ENCODE assay signal across 8 cellular contexts in genomic region chrX:151151668-151152267, GRCh38. TPM values are rescaled to one million over a fixed set of nuclear protein-coding genes. Genes with fewer than 3 reads are reported as not detected.
DNase-seq lines count a peak whose midpoint lies in the region; ATAC-seq, FAIRE-seq and TF ChIP-seq lines count a peak whose summit lies in the region.

No MANE protein-coding gene starts in this region.

- peak; percentile 78 for TF ChIP-seq CTCF in A549 (IDR thresholded peaks at IDR 0.05)

- H3K23ac ChIP-seq in trophoblast cell (ENCODE audit: low read length), result no peak overlapping the region

- TF ChIP-seq POLR2A in A549 (IDR thresholded peaks at IDR 0.05; ENCODE audit: low read length), result no peak

- ATAC-seq in A549 (peak; percentile 82 to 92; a peak in 5 of 6 replicates), HG02870 (IDR thresholded peaks at IDR 0.05; ENCODE audit: unreplicated experiment) (peak; percentile 83)

- no peak overlapping the region for H2BK120ac ChIP-seq in trophoblast cell (ENCODE audit: insufficient read depth, low read length, poor library complexity)

- no peaks in the 10 kb centered on the region for H3K79me2 ChIP-seq in trophoblast cell (ENCODE audit: control insufficient read depth, insufficient read depth, low read length, poor library complexity)

- no peak overlapping the region for H3K18ac ChIP-seq in trophoblast cell (ENCODE audit: low read length)

- H2AK5ac ChIP-seq in trophoblast cell (ENCODE audit: low read length), result no peak overlapping the region

- no peak overlapping the region for H4K12ac ChIP-seq in trophoblast cell (ENCODE audit: low read depth, low read length)

- TF ChIP-seq EP300 in A549 (IDR thresholded peaks at IDR 0.05), result no peak

- no peak overlapping the region for H4K8ac ChIP-seq in trophoblast cell (ENCODE audit: low read depth, low read length)

- no peaks in the 10 kb centered on the region for H3K79me1 ChIP-seq in trophoblast cell (ENCODE audit: low read length)

- no peaks in the 10 kb centered on the region for H3K9me3 ChIP-seq in A549
- H3K9me3 ChIP-seq in trophoblast cell (ENCODE audit: insufficient read depth, low read depth, low read length), result no peaks in the 10 kb centered on the region

- TF ChIP-seq RAD21 in A549 (conservative IDR thresholded peaks at IDR 0.05 in 1 of 2, IDR thresholded peaks at IDR 0.05 in 1 of 2), result peak; percentile 78 to 87

- 19% methylated on average over 8 of the region's 8 CpGs for whole genome bisulfite sequencing in A549 (ENCODE audit: missing lambda C conversion rate)
- WGBS in trophoblast cell (ENCODE audit: extremely low coverage, insufficient coverage, insufficient read length), result no CpG with 5 or more reads among the region's 8 CpGs

- no peak overlapping the region for H2BK5ac ChIP-seq in trophoblast cell (ENCODE audit: low read depth, low read length, poor library complexity)

- no peak overlapping the region for H2AFZ ChIP-seq in trophoblast cell (ENCODE audit: insufficient read depth, low read length, poor library complexity)

- no peak overlapping the region for H4K91ac ChIP-seq in trophoblast cell (ENCODE audit: low read depth, low read length)

- FAIRE-seq in A549 (lab: Jason Lieb, UNC), result peak; percentile 96

- H3K4me3 ChIP-seq in A549, result no peak overlapping the region
- no peak overlapping the region for H3K4me3 ChIP-seq in trophoblast cell (ENCODE audit: low read depth, low read length)

- POLR2A ChIA-PET in A549 (lab: Yijun Ruan, JAX), result no interaction called here

- no peak overlapping the region for H3K14ac ChIP-seq in trophoblast cell (ENCODE audit: low read length)

- DNase-seq in A549 (ENCODE audit: low read depth in 1 of 2, low spot score in 1 of 2) (peak; percentile 29 to 57), GDM1 (lab: John Stamatoyannopoulos, UW) (peak; percentile 15), NCI-H2171 treated with DMSO at 0.1 percent for 48 hours (lab: John Stamatoyannopoulos, UW) (peak; percentile 58), fibroblast of peridontal ligament (ENCODE audit: extremely low read depth) (peak; percentile 63), trophoblast cell (peak; percentile 16 to 70), amniotic stem cell (lab: John Stamatoyannopoulos, UW) (no peak)
- peak; percentile 1 for DNase-seq in activated CD4-positive, alpha-beta T cell treated with anti-CD3 and anti-CD28 coated beads, Interleukin-2, amount 50 U/mL, for 1 hour

- H3K4me1 ChIP-seq in A549 (peaks cover 9% of the 10 kb centered on the region), trophoblast cell (ENCODE audit: control insufficient read depth in 1 of 2, insufficient read depth in 2 of 2, low read length in 2 of 2) (no peaks in the 10 kb centered on the region)

- no peak overlapping the region for H3K9ac ChIP-seq in trophoblast cell (ENCODE audit: low read length)

- 0 out of 3 replicates have a peak overlapping the region, but pooled peaks have one; percentile 22 for H3K4me2 ChIP-seq in A549
- no peak overlapping the region for H3K4me2 ChIP-seq in trophoblast cell (ENCODE audit: low read length)

- no peak overlapping the region for H2BK12ac ChIP-seq in trophoblast cell (ENCODE audit: low read length)

- H3K27ac ChIP-seq in A549, result peak overlapping the region in 1 of 2 experiments; percentile 16; a peak in 1 of 6 replicates
- H3K27ac ChIP-seq in trophoblast cell (ENCODE audit: low read depth, low read length), result no peak overlapping the region

- CTCF ChIA-PET in A549 (lab: Yijun Ruan, JAX), result interaction anchor here (0.6 to 2.5 kb wide), 22 partner anchors 9 to 1488 kb away, joined by 3 to 15 read pairs (median 3); no protein-coding TSS in a partner anchor

- no peak overlapping the region for H3K4ac ChIP-seq in trophoblast cell (ENCODE audit: low read depth, low read length)

- no peaks in the 10 kb centered on the region for H3K27me3 ChIP-seq in trophoblast cell (ENCODE audit: insufficient read depth, low read length)

- H3K36me3 ChIP-seq in trophoblast cell (ENCODE audit: control insufficient read depth in 1 of 2, insufficient read depth in 2 of 2, low read length in 2 of 2), result no peaks in the 10 kb centered on the region

TF ChIP-seq in A549, 52 proteins besides CTCF, POLR2A, EP300 and RAD21:
- TF ChIP-seq USF2 (IDR thresholded peaks at IDR 0.05) (no peak), SMC3 (IDR thresholded peaks at IDR 0.05) (peak; percentile 69)

RNA-seq across cellular contexts. Expression of gene GPR50, which starts 24.6 kb away (rescaled TPM):
- polyA plus RNA-seq in A549 (2011; rRNA removed) (0.04 TPM in 1 of 2 replicates, not detected in the other), A549 (2017; fragmentation: RNase III; extraction: RNeasy Plus Mini Kit Qiagen cat#74134 plus additional on column Dnase treatment) (not detected in 3 replicates)
- 0.01 and 0.04 TPM in 2 replicates for polyA plus RNA-seq in A549 (2012; cell fraction: cytosol; rRNA removed)
- polyA plus RNA-seq in A549 (2012; cell fraction: nucleus; rRNA removed), result 0.10 TPM in 1 of 2 replicates, not detected in the other
- not detected in 2 replicates for polyA minus RNA-seq in A549 (2011; rRNA and poly(A)+ RNA removed)
- polyA plus RNA-seq in trophoblast cell (2013), result 0.23 and 0.28 TPM in 2 replicates
